8 cellular contexts compared by ENCODE assay signal in genomic region chr12:62259311-62259992, GRCh38. TPM values are rescaled to one million over a fixed set of nuclear protein-coding genes. Genes with fewer than 3 reads are reported as not detected.
DNase-seq lines count a peak whose midpoint lies in the region; ATAC-seq and TF ChIP-seq lines count a peak whose summit lies in the region.

No MANE protein-coding gene starts in this region.

- H3K9me3 ChIP-seq in HEK293 (ENCODE audit: control insufficient read depth, insufficient read depth, low read depth, low read length), result no peaks in the 10 kb centered on the region

- CTCF ChIA-PET in HEK293 (lab: Yijun Ruan, JAX) (interaction anchor here (0.7 to 1.8 kb wide), 5 partner anchors 11 to 121 kb away, joined by 3 to 4 read pairs (median 3); no protein-coding TSS in a partner anchor), WTC11 (lab: Charles Lee) (interaction anchor here (0.6 to 1.8 kb wide), 11 partner anchors 12 to 674 kb away, joined by 3 to 7 read pairs (median 4); no protein-coding TSS in a partner anchor)

- peak overlapping the region; percentile 98 for H3K27ac Mint-ChIP-seq in WTC11

- H3K4me3 ChIP-seq in HEK293 (ENCODE audit: low read depth, low read length) (peak overlapping the region; percentile 95), rectal smooth muscle tissue (ENCODE audit: low read length) (peak overlapping the region; percentile 98)

- peaks cover 11% of the 10 kb centered on the region for H3K4me1 Mint-ChIP-seq in WTC11

- H3K27ac ChIP-seq in HEK293 (ENCODE audit: extremely low read depth, low read depth, low read length) (peak overlapping the region; percentile 64), rectal smooth muscle tissue (ENCODE audit: low read depth, low read length) (peak overlapping the region; percentile 96)

- no peaks in the 10 kb centered on the region for H3K9me3 Mint-ChIP-seq in WTC11

- H3K4me1 ChIP-seq in HEK293 (ENCODE audit: control insufficient read depth, insufficient read depth, low read length) (peaks cover 19% of the 10 kb centered on the region; the same call in 1 of the 2 replicates), rectal smooth muscle tissue (ENCODE audit: control insufficient read depth, insufficient read depth, low read length) (no peaks in the 10 kb centered on the region)

- no peak for TF ChIP-seq CTCF in HEK293 (tag by site-specific recombination; IDR thresholded peaks at IDR 0.05)
- TF ChIP-seq CTCF in WTC11 (IDR thresholded peaks at IDR 0.05), result no peak

- no peaks in the 10 kb centered on the region for H3K27me3 ChIP-seq in rectal smooth muscle tissue (ENCODE audit: control insufficient read depth, insufficient read depth, low read length)

- intact Hi-C loops in Right ventricle myocardium superior (cut with DNase I), result no loop called here

- peak; percentile 72 for DNase-seq in NCI-H1105 treated with DMSO at 0.1 percent for 48 hours (lab: John Stamatoyannopoulos, UW)
- no peak for DNase-seq in NCI-H1105 (lab: John Stamatoyannopoulos, UW)
- peak; percentile 44 for DNase-seq in MV-4-11 (lab: John Stamatoyannopoulos, UW)
- no peak for DNase-seq in WTC11 (ENCODE audit: low spot score)
- no peak for DNase-seq in Right ventricle myocardium superior
- no peak for DNase-seq in D341Med (ENCODE audit: low spot score)

- H3K36me3 ChIP-seq in HEK293 (ENCODE audit: control insufficient read depth in 2 of 2, insufficient read depth in 1 of 2, low read length in 2 of 2), result no peaks in the 10 kb centered on the region
- H3K36me3 ChIP-seq in rectal smooth muscle tissue (ENCODE audit: control insufficient read depth, insufficient read depth, low read length), result no peaks in the 10 kb centered on the region

- H3K27me3 Mint-ChIP-seq in WTC11 (ENCODE audit: low read depth), result no peaks in the 10 kb centered on the region

- ATAC-seq in WTC11 (peak; percentile 22), Right ventricle myocardium superior (ENCODE audit: poor library complexity) (peak; percentile 52)

- POLR2A ChIA-PET in HEK293 (lab: Yijun Ruan, JAX) (interaction anchor here (1.0 kb wide), 1 partner anchor 14 kb away, joined by 3 read pairs; no protein-coding TSS in a partner anchor), WTC11 (lab: Charles Lee) (interaction anchor here (0.5 kb wide), 1 partner anchor 900 kb away, joined by 3 read pairs; no protein-coding TSS in a partner anchor)

- H3K36me3 Mint-ChIP-seq in WTC11, result no peaks in the 10 kb centered on the region

- peak overlapping the region; percentile 96 for H3K9ac ChIP-seq in rectal smooth muscle tissue (ENCODE audit: low read length)

- peak overlapping the region; percentile 99 for H3K4me3 Mint-ChIP-seq in WTC11

TF ChIP-seq in HEK293, 187 proteins besides CTCF, POLR2A, EP300 and RAD21:
- TF ChIP-seq ZNF449 (tag by site-specific recombination; IDR thresholded peaks at IDR 0.05) (0 out of 2 replicates have a peak, but pooled peaks have one; percentile 12), ZBTB17 (tag by site-specific recombination; IDR thresholded peaks at IDR 0.05) (no peak), GLI2 (tag by site-specific recombination; IDR thresholded peaks at IDR 0.05; ENCODE audit: borderline replicate concordance, low read depth) (no peak), ZNF335 (tag by site-specific recombination; conservative IDR thresholded peaks at IDR 0.05) (peak; percentile 85), ZNF132 (tag by site-specific recombination; IDR thresholded peaks at IDR 0.05; ENCODE audit: borderline replicate concordance) (no peak), ZNF600 (tag by site-specific recombination; IDR thresholded peaks at IDR 0.05) (peak; percentile 37)
TF ChIP-seq in HEK293: peak in this region for 3.

TF ChIP-seq in WTC11, 78 proteins besides CTCF, POLR2A, EP300 and RAD21:
- TF ChIP-seq CREB1 (CRISPR knock-in tag; IDR thresholded peaks at IDR 0.05) (no peak), AR (CRISPR knock-in tag; IDR thresholded peaks at IDR 0.05) (0 out of 2 replicates have a peak, but pooled peaks have one; percentile 44)

RNA-seq across cellular contexts. Expression of gene USP15, which starts 0.8 kb away (rescaled TPM):
- 25.4 to 37.2 TPM (median 27.8 TPM) in 3 replicates for total RNA-seq in WTC11 (2021)
- 55.0 TPM for total RNA-seq in Right ventricle myocardium superior

Comparison
In these comparisons a context has a peak if more than half of its experiments do, and no peak if none do; other contexts are left out.
1. DNase-seq: peak in NCI-H1105 treated with DMSO at 0.1 percent for 48 hours (single experiment) and MV-4-11 (single experiment); none in NCI-H1105 (single experiment), WTC11 (single experiment), Right ventricle myocardium superior (single experiment) and D341Med (single experiment).